In genomic region chr11:66891849-66892660, GRCh38 we compare ENCODE assay signal across 8 cellular contexts. TPM values are rescaled to one million over a fixed set of nuclear protein-coding genes. Genes with fewer than 3 reads are reported as not detected.
A peak's percentile ranks its signal among the peaks of the same experiment; 100 is the strongest.
DNase-seq lines count a peak whose midpoint lies in the region; ATAC-seq, FAIRE-seq and TF ChIP-seq lines count a peak whose summit lies in the region.

No MANE protein-coding gene starts in this region.

- DNase-seq in GM23248 (peak; percentile 96), glomerular endothelial cell (ENCODE audit: extremely low read depth, low read depth, low spot score) (peak; percentile 54), kidney (no peak), SK-N-DZ (ENCODE audit: low spot score) (no peak)
- peak; percentile 80 for DNase-seq in activated CD8-positive, alpha-beta T cell treated with anti-CD3 and anti-CD28 coated beads for 36 hours
- peak; percentile 45 to 68 (median 62) for DNase-seq in stimulated activated CD4-positive, alpha-beta T cell treated with anti-CD3 and anti-CD28 coated beads, TNF-alpha, amount 100 ng/mL, for 48 hours (ENCODE audit: low read depth in 3 of 3)

- H3K9me3 ChIP-seq in GM23248 (ENCODE audit: low read depth) (no peaks in the 10 kb centered on the region), kidney (ENCODE audit: control insufficient read depth in 1 of 2, low read length in 2 of 2) (no peaks in the 10 kb centered on the region)

- H3K4me1 Mint-ChIP-seq in activated CD8-positive, alpha-beta T cell treated with anti-CD3 and anti-CD28 coated beads for 36 hours (ENCODE audit: low read depth), result peaks cover 9% of the 10 kb centered on the region

- TF ChIP-seq CTCF in GM12873 (IDR thresholded peaks at IDR 0.05; ENCODE audit: insufficient read depth, low read depth, low read length, missing control alignments), result peak; percentile 8
- no peak for TF ChIP-seq CTCF in KMS-11 (conservative IDR thresholded peaks at IDR 0.05; ENCODE audit: low read depth, low read length)
- no peak for TF ChIP-seq CTCF in activated CD8-positive, alpha-beta T cell treated with anti-CD3 and anti-CD28 coated beads for 36 hours (IDR thresholded peaks at IDR 0.05)
- TF ChIP-seq CTCF in kidney (IDR thresholded peaks at IDR 0.05; ENCODE audit: borderline replicate concordance, extremely low read depth, insufficient read depth), result no peak

- H3K27ac Mint-ChIP-seq in activated CD8-positive, alpha-beta T cell treated with anti-CD3 and anti-CD28 coated beads for 36 hours, result peak overlapping the region; percentile 44

- peak overlapping the region; percentile 46 for H3K27ac ChIP-seq in GM23248
- peak overlapping the region; percentile 19; the same call in 1 of the 2 replicates for H3K27ac ChIP-seq in KMS-11
- H3K27ac ChIP-seq in kidney (ENCODE audit: low read depth in 2 of 2, low read length in 2 of 2), result no peak overlapping the region

- H4K20me1 ChIP-seq in GM23248 (ENCODE audit: insufficient read depth) (no peaks in the 10 kb centered on the region), KMS-11 (ENCODE audit: insufficient read depth) (no peaks in the 10 kb centered on the region)

- no peaks in the 10 kb centered on the region for H3K36me3 Mint-ChIP-seq in activated CD8-positive, alpha-beta T cell treated with anti-CD3 and anti-CD28 coated beads for 36 hours (ENCODE audit: low read depth)

- 42 to 44% methylated on average over 14 of the region's 14 CpGs for WGBS in GM23248 (ENCODE audit: low coverage in 1 of 2, low lambda C conversion rate in 2 of 2, missing lambda C conversion rate in 2 of 2), 2 experiments

- H2AFZ ChIP-seq in GM23248 (no peak overlapping the region), KMS-11 (ENCODE audit: low read depth) (peak overlapping the region; percentile 41; the same call in 1 of the 2 replicates)

- no peaks in the 10 kb centered on the region for H3K9me2 ChIP-seq in GM23248 (ENCODE audit: insufficient read depth)

- peaks cover 20% of the 10 kb centered on the region; the same call in 1 of the 2 replicates for H3F3A ChIP-seq in GM23248 (ENCODE audit: insufficient read depth)

- intact Hi-C loops in activated CD8-positive, alpha-beta T cell treated with anti-CD3 and anti-CD28 coated beads for 36 hours (cut with micrococcal nuclease), result no loop called here
- intact Hi-C loops in kidney (cut with DNase I), result no loop called here

- peak; percentile 99 for ATAC-seq in activated CD8-positive, alpha-beta T cell treated with anti-CD3 and anti-CD28 coated beads for 36 hours

- H3K4me3 Mint-ChIP-seq in activated CD8-positive, alpha-beta T cell treated with anti-CD3 and anti-CD28 coated beads for 36 hours, result no peak overlapping the region

- H3K79me2 ChIP-seq in GM23248 (ENCODE audit: insufficient read depth) (no peaks in the 10 kb centered on the region), KMS-11 (ENCODE audit: insufficient read depth, low read depth) (no peaks in the 10 kb centered on the region)

- in situ Hi-C loops in GM23248 (cut with MboI), result no loop called here

- H3K27me3 ChIP-seq in GM23248 (replicated peaks; ENCODE audit: insufficient read depth) (no peaks in the 10 kb centered on the region), KMS-11 (ENCODE audit: insufficient read depth, low read depth) (no peaks in the 10 kb centered on the region)

- H3K4me2 ChIP-seq in GM23248 (ENCODE audit: unreplicated experiment) (peak overlapping the region; percentile 26), KMS-11 (peak overlapping the region; percentile 13; the same call in 1 of the 2 replicates)

- POLR2A ChIA-PET in activated CD8-positive, alpha-beta T cell treated with anti-CD3 and anti-CD28 coated beads for 36 hours (lab: Charles Lee), result no interaction called here

- H3K4me3 ChIP-seq in GM23248 (no peak overlapping the region), KMS-11 (IDR thresholded peaks at IDR 0.05; ENCODE audit: insufficient read depth, low read depth, low read length) (no peak overlapping the region), kidney (ENCODE audit: low read length in 2 of 2) (no peak overlapping the region)

- H3K4me1 ChIP-seq in GM23248 (ENCODE audit: insufficient read depth), result peaks cover 13% of the 10 kb centered on the region
- peaks cover 31% of the 10 kb centered on the region for H3K4me1 ChIP-seq in KMS-11 (ENCODE audit: low read depth, poor library complexity, severe bottlenecking)
- H3K4me1 ChIP-seq in kidney (ENCODE audit: control insufficient read depth in 1 of 2, insufficient read depth in 1 of 2, low read depth in 1 of 2, low read length in 2 of 2), result no peaks in the 10 kb centered on the region

- H3K36me3 ChIP-seq in GM23248 (ENCODE audit: low read depth), result no peaks in the 10 kb centered on the region
- no peaks in the 10 kb centered on the region for H3K36me3 ChIP-seq in KMS-11 (ENCODE audit: insufficient read depth)
- no peaks in the 10 kb centered on the region for H3K36me3 ChIP-seq in kidney (ENCODE audit: control insufficient read depth in 1 of 2, insufficient read depth in 2 of 2, low read length in 2 of 2)

- no peaks in the 10 kb centered on the region for H3K9me3 Mint-ChIP-seq in activated CD8-positive, alpha-beta T cell treated with anti-CD3 and anti-CD28 coated beads for 36 hours

- no peak for FAIRE-seq in kidney (lab: Jason Lieb, UNC)

- CTCF ChIA-PET in activated CD8-positive, alpha-beta T cell treated with anti-CD3 and anti-CD28 coated beads for 36 hours (lab: Charles Lee), result interaction anchor here (0.7 to 1.1 kb wide), 2 partner anchors 213 to 401 kb away, joined by 3 read pairs; no protein-coding TSS in a partner anchor

- peaks cover 2% of the 10 kb centered on the region for H3K27me3 Mint-ChIP-seq in activated CD8-positive, alpha-beta T cell treated with anti-CD3 and anti-CD28 coated beads for 36 hours

- H3K9ac ChIP-seq in GM23248, result no peak overlapping the region
- H3K9ac ChIP-seq in KMS-11, result no peak overlapping the region
- no peak overlapping the region for H3K9ac ChIP-seq in kidney (ENCODE audit: low read length in 2 of 2)

RNA-seq across cellular contexts. Expression of gene LRFN4, which starts 35.2 kb away (rescaled TPM):
- 38.3 and 42.2 TPM in 2 replicates for total RNA-seq in GM23248 (2014; rRNA removed; shearing (Covaris generic))
- 5.4 and 5.9 TPM in 2 replicates for polyA plus RNA-seq in GM23248 (2016; fragmentation: Nextera tagmentation; extraction: Ambion mirVana)
- total RNA-seq in activated CD8-positive, alpha-beta T cell treated with anti-CD3 and anti-CD28 coated beads for 36 hours, result 10 to 100 TPM; 36.0 to 39.2 TPM
- total RNA-seq in glomerular endothelial cell, result 37.9 and 49.7 TPM in 2 replicates
- total RNA-seq in kidney, result 22.3 TPM
- 6.8 TPM for polyA plus RNA-seq in kidney (ENCODE audit: insufficient read depth, low read depth, low replicate concordance)
- 34.8 and 35.5 TPM in 2 replicates for polyA plus RNA-seq in SK-N-DZ (2014; cell fraction: cytosol; rRNA removed)
- polyA plus RNA-seq in SK-N-DZ (2014; cell fraction: nucleus; rRNA removed), result 64.6 and 71.5 TPM in 2 replicates

RNA-seq across cellular contexts. Expression of gene RCE1, which starts 48.8 kb away (rescaled TPM):
- 10.0 and 19.2 TPM in 2 replicates for total RNA-seq in GM23248 (2014; rRNA removed; shearing (Covaris generic))
- polyA plus RNA-seq in GM23248 (2016; fragmentation: Nextera tagmentation; extraction: Ambion mirVana) (15.9 and 16.6 TPM in 2 replicates), kidney (ENCODE audit: insufficient read depth, low read depth, low replicate concordance) (13.8 TPM)
- 10 to 100 TPM; 22.1 to 26.8 TPM for total RNA-seq in activated CD8-positive, alpha-beta T cell treated with anti-CD3 and anti-CD28 coated beads for 36 hours
- total RNA-seq in glomerular endothelial cell (17.8 and 32.7 TPM in 2 replicates), kidney (22.3 TPM)
- polyA plus RNA-seq in SK-N-DZ (2014; cell fraction: cytosol; rRNA removed), result 25.7 and 35.1 TPM in 2 replicates
- polyA plus RNA-seq in SK-N-DZ (2014; cell fraction: nucleus; rRNA removed), result 57.7 and 67.7 TPM in 2 replicates

Comparison
In these comparisons a context has a peak if more than half of its experiments do, and no peak if none do; other contexts are left out.
1. DNase-seq: peak in GM23248 (single experiment), activated CD8-positive, alpha-beta T cell treated with anti-CD3 and anti-CD28 coated beads for 36 hours (single experiment), glomerular endothelial cell (single experiment) and stimulated activated CD4-positive, alpha-beta T cell treated with anti-CD3 and anti-CD28 coated beads, TNF-alpha, amount 100 ng/mL, for 48 hours (3 of 3); none in kidney (single experiment) and SK-N-DZ (single experiment).
2. H3K27ac ChIP-seq: peak in GM23248 (single experiment) and KMS-11 (single experiment); none in kidney (0 of 2).